21 cellular contexts compared by ENCODE assay signal in genomic region chr1:84550826-84551225, GRCh38. TPM values are rescaled to one million over a fixed set of nuclear protein-coding genes. Genes with fewer than 3 reads are reported as not detected.
A peak's percentile ranks its signal among the peaks of the same experiment; 100 is the strongest.
DNase-seq lines count a peak whose midpoint lies in the region; ATAC-seq and TF ChIP-seq lines count a peak whose summit lies in the region.
"Had no signal": no experiment of that assay in that cellular context is flagged by ENCODE, and none has a peak within 500 bp of the region (broad histone marks: within the 10 kb centered on the region; RNA-seq: fewer than 3 reads in every experiment).

No MANE protein-coding gene starts in this region.

- peaks cover 11% of the 10 kb centered on the region for H3K4me1 ChIP-seq in A673 (ENCODE audit: insufficient read depth, low read length, poor library complexity, severe bottlenecking)
- H3K4me1 ChIP-seq: HAP-1 had no signal

- POLR2A ChIA-PET in A673 (lab: Charles Lee; ENCODE audit: low non-redundant PET), result no interaction called here

- H3K4me3 ChIP-seq in A673 (ENCODE audit: low read depth, low read length, poor library complexity, severe bottlenecking), result no peak overlapping the region
- H3K4me3 ChIP-seq in cardiac fibroblast (replicated peaks in 1 of 2; ENCODE audit: low read depth in 2 of 2, low read length in 2 of 2), result no peak overlapping the region
- H3K4me3 ChIP-seq: HAP-1 had no signal

- BruUV-seq in A673 (replicated peaks; lab: Mats Ljungman, UMichigan), result no TSS peak

- intact Hi-C loops in A673 (cut with micrococcal nuclease; ENCODE audit: unreplicated experiment), result no loop called here

- H3K9me3 ChIP-seq in A673 (ENCODE audit: low read depth, low read length, poor library complexity, severe bottlenecking), result no peaks in the 10 kb centered on the region
- H3K9me3 ChIP-seq: HAP-1 had no signal

- no peak for ATAC-seq in GM19455 (IDR thresholded peaks at IDR 0.05; ENCODE audit: unreplicated experiment)

- DNase-seq in A673 (ENCODE audit: low spot score), result peak; percentile 68
- peak; percentile 76 for DNase-seq in DMS 273 (lab: John Stamatoyannopoulos, UW; ENCODE audit: unreplicated experiment)
- peak; percentile 34 for DNase-seq in NCI-H2171 (lab: John Stamatoyannopoulos, UW)
- DNase-seq in cardiac fibroblast (ENCODE audit: low read depth in 2 of 2), result peak; percentile 45 to 50
- no peak for DNase-seq in activated CD8-positive, alpha-beta memory T cell treated with anti-CD3 and anti-CD28 coated beads for 24 hours
- DNase-seq in MV-4-11 (lab: John Stamatoyannopoulos, UW), result no peak
- DNase-seq in LoVo (ENCODE audit: low spot score), result no peak
- DNase-seq: ACHN, AML-193, DMS79 treated with DMSO at 0.1 percent for 48 hours, Karpas-422, MM.1S, NCI-H1105, NCI-H187 treated with DMSO at 0.1 percent for 48 hours, OCI-M1, SIG-M5, T1000 had no signal

- TF ChIP-seq CTCF in A673 (conservative IDR thresholded peaks at IDR 0.05; ENCODE audit: low read depth, low read length) (no peak), cardiac fibroblast (IDR thresholded peaks at IDR 0.05; ENCODE audit: low read depth, low read length) (no peak)

- CTCF ChIA-PET in A673 (lab: Charles Lee), result no interaction called here

- H3K27me3 ChIP-seq in A673 (replicated peaks; ENCODE audit: insufficient read depth, low read depth, low read length, poor library complexity), result no peaks in the 10 kb centered on the region

- H3K27ac ChIP-seq in A673 (ENCODE audit: low read depth, low read length, poor library complexity, severe bottlenecking), result no peak overlapping the region
- H3K27ac ChIP-seq: C4-2B, RWPE1 had no signal

- no peaks in the 10 kb centered on the region for H3K36me3 ChIP-seq in A673 (ENCODE audit: insufficient read depth, low read length, poor library complexity, severe bottlenecking)
- H3K36me3 ChIP-seq: HAP-1 had no signal

RNA-seq across cellular contexts. Expression of gene CTBS, which starts 23.4 kb away (rescaled TPM):
- total RNA-seq in A673 (2021), result 10.0 and 13.2 TPM in 2 replicates

RNA-seq across cellular contexts. Expression of gene GNG5, which starts 44.4 kb away (rescaled TPM):
- 114 and 119 TPM in 2 replicates for total RNA-seq in A673 (2021)

RNA-seq across cellular contexts. Expression of gene SPATA1, which starts 44.6 kb away (rescaled TPM):
- 0.95 and 1.3 TPM in 2 replicates for total RNA-seq in A673 (2021)

Comparison
In these comparisons a context has a peak if more than half of its experiments do, and no peak if none do; other contexts are left out.
1. DNase-seq: peak in A673 (single experiment), DMS 273 (single experiment), NCI-H2171 (single experiment) and cardiac fibroblast (2 of 2); none in activated CD8-positive, alpha-beta memory T cell treated with anti-CD3 and anti-CD28 coated beads for 24 hours (single experiment), MV-4-11 (single experiment) and LoVo (single experiment).